In the genomic region with DNA sequence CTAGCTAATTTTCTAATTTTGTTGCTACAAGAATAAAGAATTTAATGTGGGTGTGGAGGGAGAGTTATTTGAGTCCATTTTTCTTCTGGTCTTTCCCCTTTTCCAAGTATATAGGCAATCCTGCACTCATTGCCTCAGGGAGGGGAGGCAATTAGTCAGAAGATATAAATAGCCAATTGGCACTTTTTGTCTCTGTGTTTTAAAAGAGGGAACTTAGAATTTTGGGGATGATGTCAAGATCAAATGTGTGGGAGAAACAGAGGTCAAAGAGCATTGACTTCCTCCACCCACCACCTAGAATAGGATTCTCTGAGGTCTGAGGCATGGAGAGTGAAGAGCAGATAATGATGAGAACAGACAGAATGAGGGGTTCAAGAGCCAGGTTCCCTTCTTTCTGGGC, we compare ENCODE assay signal across 19 cellular contexts.
A peak's percentile ranks its signal among the peaks of the same experiment; 100 is the strongest.
DNase-seq lines count a peak whose midpoint lies in the region; ATAC-seq and TF ChIP-seq lines count a peak whose summit lies in the region.
"Had no signal": no experiment of that assay in that cellular context is flagged by ENCODE, and none has a peak within 500 bp of the region (broad histone marks: within the 10 kb centered on the region; RNA-seq: fewer than 3 reads in every experiment).

No MANE protein-coding gene starts in this region.

- DNase-seq in left ventricle myocardium superior (no peak), heart left ventricle (no peak), OCI-M1 (lab: John Stamatoyannopoulos, UW) (peak; percentile 66), glutamatergic neuron (no peak), adrenal gland (no peak)
- DNase-seq in activated CD4-positive, alpha-beta T cell treated with anti-CD3 and anti-CD28 coated beads, Interleukin-2, amount 10 ng/mL, durations not matched to agents 7 days and 5 days: no peak
- DNase-seq: ACHN; activated CD4-positive, alpha-beta T cell treated with anti-CD3 and anti-CD28 coated beads, Interleukin-2, amount 50 U/mL, for 48 hours; CD8-positive, alpha-beta memory T cell; DND-41; HCEC 1CT; NCI-H187; PC-3; retina had no signal

- peaks cover 51% of the 10 kb centered on the region for H3K4me1 Mint-ChIP-seq in glutamatergic neuron (ENCODE audit: low read depth, unreplicated experiment)
- H3K4me1 Mint-ChIP-seq in activated CD4-positive, alpha-beta T cell treated with anti-CD3 and anti-CD28 coated beads, Interleukin-2, amount 10 ng/mL, durations not matched to agents 7 days and 5 days: peaks cover 21% of the 10 kb centered on the region

- peaks cover 4% of the 10 kb centered on the region for H3K36me3 Mint-ChIP-seq in glutamatergic neuron (ENCODE audit: unreplicated experiment)
- peaks cover 1% of the 10 kb centered on the region for H3K36me3 Mint-ChIP-seq in activated CD4-positive, alpha-beta T cell treated with anti-CD3 and anti-CD28 coated beads, Interleukin-2, amount 10 ng/mL, durations not matched to agents 7 days and 5 days (ENCODE audit: low read depth)
- H3K36me3 Mint-ChIP-seq: CD8-positive, alpha-beta memory T cell had no signal

- H3K9me3 ChIP-seq in heart left ventricle (peaks cover 0 to 7% (median 0%) of the 10 kb centered on the region in 12 donors), adrenal gland (replicated peaks in 1 of 3) (no peaks in the 10 kb centered on the region)
- H3K9me3 ChIP-seq: neutrophil had no signal

- H3K27ac Mint-ChIP-seq in glutamatergic neuron (ENCODE audit: unreplicated experiment): peak overlapping the region; percentile 97
- no peak overlapping the region for H3K27ac Mint-ChIP-seq in activated CD4-positive, alpha-beta T cell treated with anti-CD3 and anti-CD28 coated beads, Interleukin-2, amount 10 ng/mL, durations not matched to agents 7 days and 5 days
- H3K27ac Mint-ChIP-seq: CD8-positive, alpha-beta memory T cell; stimulated activated naive CD8-positive, alpha-beta T cell treated with anti-CD3 and anti-CD28 coated beads, Interleukin-15, Interleukin-2, amounts not matched to agents 100 ng/mL and 50 ng/mL, for 24 hours had no signal

- no peak for TF ChIP-seq POLR2A in heart left ventricle (IDR thresholded peaks at IDR 0.05)
- no peak for TF ChIP-seq POLR2A in adrenal gland (IDR thresholded peaks at IDR 0.05)

- H3K27me3 ChIP-seq in heart left ventricle: no peaks in the 10 kb centered on the region
- no peaks in the 10 kb centered on the region for H3K27me3 ChIP-seq in adrenal gland
- H3K27me3 ChIP-seq: cardiac muscle cell, neutrophil had no signal

- no peak overlapping the region for H3K27ac ChIP-seq in heart left ventricle
- no peak overlapping the region for H3K27ac ChIP-seq in adrenal gland
- H3K27ac ChIP-seq: cardiac muscle cell, neutrophil had no signal

- POLR2A ChIA-PET in activated CD4-positive, alpha-beta T cell treated with anti-CD3 and anti-CD28 coated beads, Interleukin-2, amount 10 ng/mL, durations not matched to agents 7 days and 5 days (lab: Charles Lee): no interaction called here

- H3K36me3 ChIP-seq in heart left ventricle (no peaks in the 10 kb centered on the region), adrenal gland (replicated peaks in 1 of 2) (no peaks in the 10 kb centered on the region)
- H3K36me3 ChIP-seq: cardiac muscle cell, neutrophil had no signal

- no peak for TF ChIP-seq CTCF in heart left ventricle (IDR thresholded peaks at IDR 0.05)
- no peak for TF ChIP-seq CTCF in glutamatergic neuron (IDR thresholded peaks at IDR 0.05; ENCODE audit: partially characterized antibody, unreplicated experiment)
- TF ChIP-seq CTCF in adrenal gland (IDR thresholded peaks at IDR 0.05): no peak

- H3K4me3 ChIP-seq in heart left ventricle (no peak overlapping the region), adrenal gland (no peak overlapping the region)
- H3K4me3 ChIP-seq: cardiac muscle cell had no signal

- ATAC-seq in left ventricle myocardium superior (peak; percentile 19), heart left ventricle (no peak), HG02973 (IDR thresholded peaks at IDR 0.05; ENCODE audit: unreplicated experiment) (no peak), HG02610 (IDR thresholded peaks at IDR 0.05; ENCODE audit: unreplicated experiment) (no peak)
- ATAC-seq: PC-3 had no signal

- peaks cover 3 to 35% (median 19%) of the 10 kb centered on the region in 12 donors for H3K4me1 ChIP-seq in heart left ventricle
- peaks cover 0 to 22% of the 10 kb centered on the region in 2 donors for H3K4me1 ChIP-seq in adrenal gland (replicated peaks in 1 of 2)

- peaks cover 6% of the 10 kb centered on the region for H3K27me3 Mint-ChIP-seq in glutamatergic neuron (ENCODE audit: unreplicated experiment)
- peaks cover 17% of the 10 kb centered on the region for H3K27me3 Mint-ChIP-seq in activated CD4-positive, alpha-beta T cell treated with anti-CD3 and anti-CD28 coated beads, Interleukin-2, amount 10 ng/mL, durations not matched to agents 7 days and 5 days

- intact Hi-C loops in left ventricle myocardium superior (cut with micrococcal nuclease): no loop called here
- intact Hi-C loops in heart left ventricle (cut with DNase I): loop anchor here in 1 of 10 donors (10.0 kb wide), 1 partner anchor 92 kb away; no protein-coding TSS in a partner anchor
- intact Hi-C loops in adrenal gland (cut with DNase I): no loop called here

- CTCF ChIA-PET in activated CD4-positive, alpha-beta T cell treated with anti-CD3 and anti-CD28 coated beads, Interleukin-2, amount 10 ng/mL, durations not matched to agents 7 days and 5 days (lab: Charles Lee): no interaction called here

- peak overlapping the region; percentile 86 for H3K4me3 Mint-ChIP-seq in glutamatergic neuron (ENCODE audit: unreplicated experiment)
- no peak overlapping the region for H3K4me3 Mint-ChIP-seq in activated CD4-positive, alpha-beta T cell treated with anti-CD3 and anti-CD28 coated beads, Interleukin-2, amount 10 ng/mL, durations not matched to agents 7 days and 5 days
- H3K4me3 Mint-ChIP-seq: CD8-positive, alpha-beta memory T cell; stimulated activated naive CD8-positive, alpha-beta T cell treated with anti-CD3 and anti-CD28 coated beads, Interleukin-15, Interleukin-2, amounts not matched to agents 100 ng/mL and 50 ng/mL, for 24 hours had no signal

- peaks cover 7% of the 10 kb centered on the region for H3K9me3 Mint-ChIP-seq in glutamatergic neuron (ENCODE audit: unreplicated experiment)
- no peaks in the 10 kb centered on the region for H3K9me3 Mint-ChIP-seq in activated CD4-positive, alpha-beta T cell treated with anti-CD3 and anti-CD28 coated beads, Interleukin-2, amount 10 ng/mL, durations not matched to agents 7 days and 5 days
- H3K9me3 Mint-ChIP-seq: stimulated activated naive CD8-positive, alpha-beta T cell treated with anti-CD3 and anti-CD28 coated beads, Interleukin-15, Interleukin-2, amounts not matched to agents 100 ng/mL and 50 ng/mL, for 24 hours had no signal
